8 cellular contexts compared by ENCODE assay signal in genomic region chr4:174214102-174214878, GRCh38.
DNase-seq lines count a peak whose midpoint lies in the region; ATAC-seq and TF ChIP-seq lines count a peak whose summit lies in the region.

No MANE protein-coding gene starts in this region.

- no peak for TF ChIP-seq CTCF in tibial nerve (IDR thresholded peaks at IDR 0.05)

- H3K36me3 ChIP-seq in mucosa of rectum (ENCODE audit: control insufficient read depth in 2 of 2, insufficient read depth in 2 of 2, low read length in 2 of 2) (no peaks in the 10 kb centered on the region), tibial nerve (no peaks in the 10 kb centered on the region)

- ATAC-seq in HG03066 (IDR thresholded peaks at IDR 0.05; ENCODE audit: low read depth, unreplicated experiment) (peak; percentile 38), HG03565 (IDR thresholded peaks at IDR 0.05; ENCODE audit: unreplicated experiment) (no peak)

- H3K27ac ChIP-seq in mucosa of rectum (ENCODE audit: low read depth in 2 of 2, low read length in 2 of 2): no peak overlapping the region
- H3K27ac ChIP-seq in tibial nerve: no peak overlapping the region

- no peaks in the 10 kb centered on the region for H3K9me3 ChIP-seq in mucosa of rectum (ENCODE audit: control insufficient read depth in 2 of 2, low read length in 2 of 2)
- no peaks in the 10 kb centered on the region for H3K9me3 ChIP-seq in tibial nerve

- H3K4me3 ChIP-seq in mucosa of rectum (ENCODE audit: low read length in 2 of 2) (peak overlapping the region; percentile 5 to 53), tibial nerve (peak overlapping the region in 2 of 4 donors; percentile 13 to 21)

- peaks cover 60 to 69% of the 10 kb centered on the region in 2 donors for H3K27me3 ChIP-seq in mucosa of rectum (ENCODE audit: control insufficient read depth in 2 of 2, insufficient read depth in 2 of 2, low read length in 2 of 2)
- peaks cover 9 to 100% of the 10 kb centered on the region in 2 donors for H3K27me3 ChIP-seq in tibial nerve

- H3K4me1 ChIP-seq in mucosa of rectum (ENCODE audit: control insufficient read depth in 2 of 2, insufficient read depth in 2 of 2, low read length in 2 of 2) (peaks cover 12% of the 10 kb centered on the region in 2 donors), tibial nerve (peaks cover 0 to 55% (median 24%) of the 10 kb centered on the region in 4 donors)

- DNase-seq in GM03348 (ENCODE audit: low spot score): peak; percentile 9
- peak; percentile 17 for DNase-seq in astrocyte of the hippocampus (ENCODE audit: low read depth, low spot score)
- no peak for DNase-seq in dermis blood vessel endothelial cell
- no peak for DNase-seq in NCI-H2107 (lab: John Stamatoyannopoulos, UW)
- no peak for DNase-seq in tibial nerve (ENCODE audit: low spot score in 2 of 2)

- no peak for TF ChIP-seq EP300 in tibial nerve (IDR thresholded peaks at IDR 0.05)

- H3K9ac ChIP-seq in mucosa of rectum (ENCODE audit: low read depth in 1 of 2, low read length in 2 of 2): no peak overlapping the region

- TF ChIP-seq POLR2A in tibial nerve (IDR thresholded peaks at IDR 0.05): no peak

- 7 to 9% methylated on average over 42 to 44 of the region's 47 CpGs for WGBS in tibial nerve, 2 donors

Comparison
In these comparisons a context has a peak if more than half of its experiments do, and no peak if none do; other contexts are left out.
1. DNase-seq: peak in GM03348 (single experiment) and astrocyte of the hippocampus (single experiment); none in dermis blood vessel endothelial cell (single experiment), NCI-H2107 (single experiment) and tibial nerve (0 of 2).